ENCODE assay signal across 9 cellular contexts in genomic region chr15:55196011-55196410, GRCh38. TPM values are rescaled to one million over a fixed set of nuclear protein-coding genes. Genes with fewer than 3 reads are reported as not detected.
A peak's percentile ranks its signal among the peaks of the same experiment; 100 is the strongest.
DNase-seq lines count a peak whose midpoint lies in the region; ATAC-seq and TF ChIP-seq lines count a peak whose summit lies in the region.
"Had no signal": no experiment of that assay in that cellular context is flagged by ENCODE, and none has a peak within 500 bp of the region (broad histone marks: within the 10 kb centered on the region; RNA-seq: fewer than 3 reads in every experiment).

No MANE protein-coding gene starts in this region.

- peak overlapping the region; percentile 91 for H3K4me2 ChIP-seq in Karpas-422 (ENCODE audit: low read depth, low read length, poor library complexity, severe bottlenecking)

- H3K27ac Mint-ChIP-seq in stimulated activated effector memory CD8-positive, alpha-beta T cell treated with anti-CD3 and anti-CD28 coated beads, Interleukin-12 subunit alpha, Interleukin-12 subunit beta, amount 100 ng/mL, for 72 hours, result no peak overlapping the region
- H3K27ac Mint-ChIP-seq: activated naive CD8-positive, alpha-beta T cell had no signal

- peaks cover 6% of the 10 kb centered on the region for H3K36me3 Mint-ChIP-seq in stimulated activated effector memory CD8-positive, alpha-beta T cell treated with anti-CD3 and anti-CD28 coated beads, Interleukin-12 subunit alpha, Interleukin-12 subunit beta, amount 100 ng/mL, for 72 hours

- H4K20me1 ChIP-seq in Karpas-422 (ENCODE audit: insufficient read depth, low read depth, low read length), result peaks cover 35% of the 10 kb centered on the region

- ATAC-seq in stimulated activated effector memory CD8-positive, alpha-beta T cell treated with anti-CD3 and anti-CD28 coated beads, Interleukin-12 subunit alpha, Interleukin-12 subunit beta, amount 100 ng/mL, for 72 hours, result no peak

- no peak overlapping the region for H3K4me3 Mint-ChIP-seq in stimulated activated effector memory CD8-positive, alpha-beta T cell treated with anti-CD3 and anti-CD28 coated beads, Interleukin-12 subunit alpha, Interleukin-12 subunit beta, amount 100 ng/mL, for 72 hours
- H3K4me3 Mint-ChIP-seq: activated naive CD8-positive, alpha-beta T cell had no signal

- H3K27ac ChIP-seq in Karpas-422 (ENCODE audit: low read length), result peak overlapping the region; percentile 86
- H3K27ac ChIP-seq in colonic mucosa, result peak overlapping the region; percentile 85

- H3K36me3 ChIP-seq in Karpas-422 (ENCODE audit: insufficient read depth, low read length) (peaks cover 40% of the 10 kb centered on the region), colonic mucosa (no peaks in the 10 kb centered on the region), mucosa of stomach (ENCODE audit: control insufficient read depth, insufficient read depth, low read length) (no peaks in the 10 kb centered on the region)

- H3K9me3 ChIP-seq in Karpas-422 (ENCODE audit: low read length) (no peaks in the 10 kb centered on the region), colonic mucosa (no peaks in the 10 kb centered on the region), mucosa of stomach (ENCODE audit: control insufficient read depth, low read length) (no peaks in the 10 kb centered on the region)

- no peaks in the 10 kb centered on the region for H3K27me3 ChIP-seq in Karpas-422 (ENCODE audit: low read length)
- no peaks in the 10 kb centered on the region for H3K27me3 ChIP-seq in colonic mucosa
- H3K27me3 ChIP-seq in mucosa of stomach (ENCODE audit: control insufficient read depth, insufficient read depth, low read length), result no peaks in the 10 kb centered on the region

- H3K4me1 Mint-ChIP-seq in stimulated activated effector memory CD8-positive, alpha-beta T cell treated with anti-CD3 and anti-CD28 coated beads, Interleukin-12 subunit alpha, Interleukin-12 subunit beta, amount 100 ng/mL, for 72 hours, result peaks cover 37% of the 10 kb centered on the region

- H3K4me1 ChIP-seq in Karpas-422 (ENCODE audit: low read length), result peaks cover 39% of the 10 kb centered on the region
- peaks cover 6% of the 10 kb centered on the region for H3K4me1 ChIP-seq in colonic mucosa
- peaks cover 18% of the 10 kb centered on the region for H3K4me1 ChIP-seq in mucosa of stomach (ENCODE audit: control insufficient read depth, insufficient read depth, low read length)

- no peaks in the 10 kb centered on the region for H3K9me2 ChIP-seq in Karpas-422 (replicated peaks; ENCODE audit: insufficient read depth, low read length)

- TF ChIP-seq CTCF in AG10803 (conservative IDR thresholded peaks at IDR 0.05; ENCODE audit: low read length) (no peak), colonic mucosa (IDR thresholded peaks at IDR 0.05) (no peak), GM20000 (IDR thresholded peaks at IDR 0.05; ENCODE audit: extremely low read depth, missing control alignments) (no peak)

- peaks cover 57% of the 10 kb centered on the region for H3K79me2 ChIP-seq in Karpas-422 (ENCODE audit: low read length)

- no peak overlapping the region for H2AFZ ChIP-seq in Karpas-422 (ENCODE audit: low read length)

- intact Hi-C loops in colonic mucosa (cut with DNase I), result no loop called here
- intact Hi-C loops in posterior cingulate gyrus (cut with DNase I), result no loop called here

- H3K9ac ChIP-seq in Karpas-422 (ENCODE audit: low read length), result peak overlapping the region; percentile 82
- peak overlapping the region; percentile 82 to 87 for H3K9ac ChIP-seq in colonic mucosa (ENCODE audit: low read depth in 2 of 2, low read length in 2 of 2)
- H3K9ac ChIP-seq in mucosa of stomach (ENCODE audit: low read length), result peak overlapping the region; percentile 96

- H3K9me3 Mint-ChIP-seq in stimulated activated effector memory CD8-positive, alpha-beta T cell treated with anti-CD3 and anti-CD28 coated beads, Interleukin-12 subunit alpha, Interleukin-12 subunit beta, amount 100 ng/mL, for 72 hours, result peaks cover 2% of the 10 kb centered on the region

- DNase-seq in AG10803 (ENCODE audit: low read depth), result no peak
- peak; percentile 66 for DNase-seq in Karpas-422
- DNase-seq in colonic mucosa, result peak; percentile 17
- DNase-seq in DMS53 (lab: John Stamatoyannopoulos, UW), result no peak
- DNase-seq in GM20000 (ENCODE audit: low spot score), result no peak
- no peak for DNase-seq in posterior cingulate gyrus
- DNase-seq in stimulated activated effector memory CD8-positive, alpha-beta T cell treated with anti-CD3 and anti-CD28 coated beads, Interleukin-12 subunit alpha, Interleukin-12 subunit beta, amount 100 ng/mL, for 72 hours (ENCODE audit: low spot score in 2 of 2), result no peak

- H3K4me3 ChIP-seq in AG10803 (ENCODE audit: low read length), result peak overlapping the region; percentile 92
- peak overlapping the region; percentile 76 for H3K4me3 ChIP-seq in Karpas-422 (ENCODE audit: low read length)
- peak overlapping the region; percentile 72 for H3K4me3 ChIP-seq in colonic mucosa
- H3K4me3 ChIP-seq in mucosa of stomach (ENCODE audit: low read length), result peak overlapping the region; percentile 97

RNA-seq across cellular contexts. Expression of gene RSL24D1, which starts 0.7 kb away (rescaled TPM):
- 123 and 235 TPM in 2 replicates for total RNA-seq in Karpas-422 (2014; rRNA removed; shearing (Covaris generic); ENCODE audit: low replicate concordance)
- 10 to 100 TPM; 42.3 to 52.4 TPM for total RNA-seq in colonic mucosa

Comparison
In these comparisons a context has a peak if more than half of its experiments do, and no peak if none do; other contexts are left out.
1. DNase-seq: peak in Karpas-422 (single experiment) and colonic mucosa (single experiment); none in AG10803 (single experiment), DMS53 (single experiment), GM20000 (single experiment), posterior cingulate gyrus (0 of 10) and stimulated activated effector memory CD8-positive, alpha-beta T cell treated with anti-CD3 and anti-CD28 coated beads, Interleukin-12 subunit alpha, Interleukin-12 subunit beta, amount 100 ng/mL, for 72 hours (0 of 2).
2. Peak in every context shown above with its lines, with median percentiles within 50 percentile points of each other: H3K4me3 ChIP-seq and H3K9ac ChIP-seq.